In the genomic region with DNA sequence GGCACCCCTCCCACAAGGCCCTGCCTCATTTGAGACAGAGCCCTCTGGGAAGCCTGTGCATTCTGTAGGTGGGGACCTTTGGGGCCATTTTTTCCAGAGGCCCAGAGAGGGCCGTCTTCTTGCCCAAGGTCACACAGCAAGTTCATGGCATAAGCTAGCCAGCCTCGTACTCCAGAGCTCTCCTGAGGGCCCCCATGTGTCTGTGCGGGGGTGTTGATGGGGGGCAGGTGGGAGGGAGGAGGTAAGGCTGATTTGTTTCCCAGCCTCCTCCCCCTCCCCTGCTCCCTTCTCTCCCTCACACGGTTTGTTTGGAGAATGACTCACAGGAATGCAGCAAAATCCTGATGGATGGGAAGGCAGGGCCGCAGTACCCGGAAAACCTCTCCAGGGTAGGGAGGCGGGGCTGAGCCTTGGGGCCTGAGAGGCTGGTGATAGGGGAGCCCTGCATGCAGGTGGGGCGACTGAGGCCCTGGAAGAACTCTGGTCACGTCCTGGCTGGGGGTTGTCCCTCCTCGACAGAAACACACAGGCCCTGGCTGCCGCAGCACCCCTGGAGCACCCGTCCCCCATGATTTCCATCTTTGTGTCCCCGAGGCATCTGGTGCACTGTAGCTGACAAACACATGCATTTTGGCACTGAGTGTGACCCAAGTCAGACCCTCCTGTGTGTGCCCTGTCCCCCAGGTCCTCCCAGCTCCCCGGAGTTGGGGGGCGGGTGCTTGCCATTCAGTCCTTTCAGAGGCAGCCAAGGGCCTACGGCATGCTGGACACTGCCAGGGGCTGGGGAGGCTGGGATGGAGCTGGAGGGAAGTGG, we compare ENCODE assay signal across 10 cellular contexts. TPM values are rescaled to one million over a fixed set of nuclear protein-coding genes. Genes with fewer than 3 reads are reported as not detected.
DNase-seq lines count a peak whose midpoint lies in the region; ATAC-seq, FAIRE-seq and TF ChIP-seq lines count a peak whose summit lies in the region.
"Had no signal": no experiment of that assay in that cellular context is flagged by ENCODE, and none has a peak within 500 bp of the region (broad histone marks: within the 10 kb centered on the region; RNA-seq: fewer than 3 reads in every experiment).

No MANE protein-coding gene starts in this region.

- H3K4me3 ChIP-seq in GM23248 (no peak overlapping the region), skin epidermis (no peak overlapping the region)

- in situ Hi-C loops in GM23248 (cut with MboI), result no loop called here

- no peak for TF ChIP-seq POLR2A in GM12892 (IDR thresholded peaks at IDR 0.05; ENCODE audit: low read depth, low read length)

- peak overlapping the region; percentile 33 for H3K4me2 ChIP-seq in GM23248 (ENCODE audit: unreplicated experiment)

- no peak overlapping the region for H2AFZ ChIP-seq in GM23248

- H3K4me1 ChIP-seq in GM23248 (ENCODE audit: insufficient read depth), result peaks cover 44% of the 10 kb centered on the region

- no peak for FAIRE-seq in GM12892 (lab: Jason Lieb, UNC)
- FAIRE-seq: colon had no signal

- intact Hi-C loops in head of caudate nucleus (cut with DNase I), result no loop called here

- peaks cover 86% of the 10 kb centered on the region for H3K79me2 ChIP-seq in GM23248 (ENCODE audit: insufficient read depth)

- no peaks in the 10 kb centered on the region for H3K9me3 ChIP-seq in GM23248 (ENCODE audit: low read depth)

- peak overlapping the region; percentile 95 for H3K27ac ChIP-seq in GM23248
- peak overlapping the region in 16 of 21 experiments; percentile 4 to 76 (median 36) for H3K27ac ChIP-seq in skin epidermis

- 48 to 49% methylated on average over 15 to 16 of the region's 16 CpGs for WGBS in GM23248 (ENCODE audit: low coverage in 1 of 2, low lambda C conversion rate in 2 of 2, missing lambda C conversion rate in 2 of 2), 2 experiments

- H3K27me3 ChIP-seq in GM23248 (replicated peaks; ENCODE audit: insufficient read depth), result no peaks in the 10 kb centered on the region

- DNase-seq in GM23248 (peak; percentile 89), SW480 (ENCODE audit: low spot score) (peak; percentile 90), head of caudate nucleus (peak in 38 of 42 donors; percentile 32 to 89 (median 68)), GM12892 (ENCODE audit: insufficient read length) (no peak), NCI-H2107 (lab: John Stamatoyannopoulos, UW) (no peak)
- DNase-seq: substantia nigra had no signal

- peaks cover 16% of the 10 kb centered on the region for H3F3A ChIP-seq in GM23248 (ENCODE audit: insufficient read depth)

- H4K20me1 ChIP-seq in GM23248 (ENCODE audit: insufficient read depth), result no peaks in the 10 kb centered on the region

- H3K36me3 ChIP-seq in GM23248 (ENCODE audit: low read depth), result no peaks in the 10 kb centered on the region

- no peak for ATAC-seq in HG02678 (IDR thresholded peaks at IDR 0.05; ENCODE audit: unreplicated experiment)
- ATAC-seq in HG03439 (IDR thresholded peaks at IDR 0.05; ENCODE audit: unreplicated experiment), result no peak

- H3K9ac ChIP-seq in GM23248, result peak overlapping the region; percentile 76

- H3K9me2 ChIP-seq in GM23248 (ENCODE audit: insufficient read depth), result no peaks in the 10 kb centered on the region

RNA-seq across cellular contexts. Expression of a gene that starts 29.7 kb away (rescaled TPM):
- total RNA-seq in GM23248 (2014; rRNA removed; shearing (Covaris generic)), result 9.1 and 17.8 TPM in 2 replicates
- 4.4 and 5.2 TPM in 2 replicates for polyA plus RNA-seq in GM23248 (2016; fragmentation: Nextera tagmentation; extraction: Ambion mirVana)
- polyA plus RNA-seq in GM12892 (2012; ENCODE audit: missing spikeins), result 5.7 TPM

Comparison
In these comparisons a context has a peak if more than half of its experiments do, and no peak if none do; other contexts are left out.
1. DNase-seq: peak in GM23248 (single experiment), SW480 (single experiment) and head of caudate nucleus (38 of 42); none in GM12892 (single experiment) and NCI-H2107 (single experiment).